ENCODE assay signal across 8 cellular contexts in genomic region chr12:57521475-57522018, GRCh38. TPM values are rescaled to one million over a fixed set of nuclear protein-coding genes. Genes with fewer than 3 reads are reported as not detected.
A peak's percentile ranks its signal among the peaks of the same experiment; 100 is the strongest.
DNase-seq lines count a peak whose midpoint lies in the region; ATAC-seq and TF ChIP-seq lines count a peak whose summit lies in the region.

No MANE protein-coding gene starts in this region.

- peaks cover 60% of the 10 kb centered on the region for H3K4me1 Mint-ChIP-seq in neural crest cell

- DNase-seq in BJ (ENCODE audit: low read depth) (no peak), esophagus squamous epithelium (lab: John Stamatoyannopoulos, UW) (no peak), neural crest cell (ENCODE audit: low read depth, low spot score) (peak; percentile 28), mesenteric fat pad (ENCODE audit: low spot score) (no peak), MV-4-11 (lab: John Stamatoyannopoulos, UW) (no peak)
- DNase-seq in activated CD8-positive, alpha-beta memory T cell treated with anti-CD3 and anti-CD28 coated beads for 24 hours, result peak; percentile 73

- H3K4me3 Mint-ChIP-seq in neural crest cell, result peak overlapping the region; percentile 100

- peak overlapping the region; percentile 70 for H2AFZ ChIP-seq in KMS-11 (ENCODE audit: low read depth)

- H3K4me3 ChIP-seq in BJ (ENCODE audit: low read depth, low read length), result no peak overlapping the region
- peak overlapping the region; percentile 72 for H3K4me3 ChIP-seq in KMS-11 (IDR thresholded peaks at IDR 0.05; ENCODE audit: insufficient read depth, low read depth, low read length)
- peak overlapping the region in 3 of 4 donors; percentile 69 to 93 (median 76) for H3K4me3 ChIP-seq in esophagus squamous epithelium

- H3K9me3 ChIP-seq in esophagus squamous epithelium, result no peaks in the 10 kb centered on the region

- no peaks in the 10 kb centered on the region for H3K9me3 Mint-ChIP-seq in neural crest cell

- H3K9ac ChIP-seq in KMS-11, result peak overlapping the region; percentile 80

- peaks cover 19% of the 10 kb centered on the region for H3K36me3 Mint-ChIP-seq in neural crest cell (ENCODE audit: low read depth)

- H3K27ac Mint-ChIP-seq in neural crest cell (ENCODE audit: unreplicated experiment), result peak overlapping the region; percentile 98

- ATAC-seq in HG03442 (IDR thresholded peaks at IDR 0.05; ENCODE audit: unreplicated experiment), result no peak

- 41 to 46% methylated on average over 14 to 15 of the region's 20 CpGs for WGBS in esophagus squamous epithelium, 2 donors

- H4K20me1 ChIP-seq in KMS-11 (ENCODE audit: insufficient read depth), result no peaks in the 10 kb centered on the region

- peak overlapping the region; percentile 69 for H3K4me2 ChIP-seq in KMS-11

- peaks cover 29% of the 10 kb centered on the region for H3K36me3 ChIP-seq in BJ (ENCODE audit: control insufficient read depth, insufficient read depth, low read length)
- peaks cover 5% of the 10 kb centered on the region; the same call in 1 of the 2 replicates for H3K36me3 ChIP-seq in KMS-11 (ENCODE audit: insufficient read depth)
- peaks cover 20 to 45% (median 26%) of the 10 kb centered on the region in 3 donors for H3K36me3 ChIP-seq in esophagus squamous epithelium

- TF ChIP-seq CTCF in BJ (IDR thresholded peaks at IDR 0.05; ENCODE audit: insufficient read depth, low read depth, low read length), result peak; percentile 12; the same call in 1 of the 2 replicates
- TF ChIP-seq CTCF in KMS-11 (conservative IDR thresholded peaks at IDR 0.05; ENCODE audit: low read depth, low read length), result peak; percentile 44; the same call in 1 of the 2 replicates
- TF ChIP-seq CTCF in esophagus squamous epithelium (IDR thresholded peaks at IDR 0.05), result no peak
- no peak for TF ChIP-seq CTCF in neural crest cell (conservative IDR thresholded peaks at IDR 0.05)

- CTCF ChIA-PET in BJ (lab: Yijun Ruan, JAX), result no interaction called here

- intact Hi-C loops in esophagus squamous epithelium (cut with DNase I), result no loop called here

- peak overlapping the region; percentile 84 for H3K27ac ChIP-seq in KMS-11
- H3K27ac ChIP-seq in esophagus squamous epithelium, result peak overlapping the region; percentile 96 to 100 (median 99)

- TF ChIP-seq POLR2A in esophagus squamous epithelium (IDR thresholded peaks at IDR 0.05), result no peak

- peaks cover 18% of the 10 kb centered on the region for H3K27me3 Mint-ChIP-seq in neural crest cell (ENCODE audit: low read depth)

- POLR2A ChIA-PET in BJ (lab: Charles Lee), result no interaction called here

- peaks cover 50% of the 10 kb centered on the region for H3K79me2 ChIP-seq in KMS-11 (ENCODE audit: insufficient read depth, low read depth)

- H3K4me1 ChIP-seq in KMS-11 (ENCODE audit: low read depth, poor library complexity, severe bottlenecking), result peaks cover 60% of the 10 kb centered on the region
- peaks cover 51 to 86% (median 60%) of the 10 kb centered on the region in 3 donors for H3K4me1 ChIP-seq in esophagus squamous epithelium

- no peaks in the 10 kb centered on the region for H3K27me3 ChIP-seq in BJ (ENCODE audit: control insufficient read depth, insufficient read depth, low read length)
- no peaks in the 10 kb centered on the region for H3K27me3 ChIP-seq in KMS-11 (ENCODE audit: insufficient read depth, low read depth)
- no peaks in the 10 kb centered on the region for H3K27me3 ChIP-seq in esophagus squamous epithelium

RNA-seq across cellular contexts. Expression of gene MBD6, which starts 1.1 kb away (rescaled TPM):
- 5.6 and 8.3 TPM in 2 replicates for polyA plus RNA-seq in BJ (2011; rRNA removed)
- polyA minus RNA-seq in BJ (2011; rRNA and poly(A)+ RNA removed), result 5.3 and 12.2 TPM in 2 replicates
- total RNA-seq in esophagus squamous epithelium, result 10 to 100 TPM; 13.8 to 33.2 (median 17.6) TPM
- 90.4 and 91.3 TPM in 2 replicates for total RNA-seq in neural crest cell
- 66.0 TPM for total RNA-seq in mesenteric fat pad

RNA-seq across cellular contexts. Expression of gene DDIT3, which starts 1.2 kb away (rescaled TPM):
- 65.4 and 78.1 TPM in 2 replicates for polyA plus RNA-seq in BJ (2011; rRNA removed)
- polyA minus RNA-seq in BJ (2011; rRNA and poly(A)+ RNA removed), result 18.3 and 22.4 TPM in 2 replicates
- total RNA-seq in esophagus squamous epithelium (10 to 100 TPM in 3 of 4 donors, 1 to 10 TPM in 1; 5.1 to 23.3 (median 15.4) TPM), neural crest cell (14.1 and 15.0 TPM in 2 replicates), mesenteric fat pad (32.2 TPM)

RNA-seq across cellular contexts. Expression of gene DCTN2, which starts 25.4 kb away (rescaled TPM):
- 133 and 167 TPM in 2 replicates for polyA plus RNA-seq in BJ (2011; rRNA removed)
- 108 and 168 TPM in 2 replicates for polyA minus RNA-seq in BJ (2011; rRNA and poly(A)+ RNA removed)
- 100 to 1,000 TPM; 122 to 175 (median 159) TPM for total RNA-seq in esophagus squamous epithelium
- 133 and 138 TPM in 2 replicates for total RNA-seq in neural crest cell
- 106 TPM for total RNA-seq in mesenteric fat pad

RNA-seq across cellular contexts. Expression of gene KIF5A, which starts 28.3 kb away (rescaled TPM):
- polyA plus RNA-seq in BJ (2011; rRNA removed), result 0.50 and 0.64 TPM in 2 replicates
- 0.31 and 0.57 TPM in 2 replicates for polyA minus RNA-seq in BJ (2011; rRNA and poly(A)+ RNA removed)
- under 1 TPM in 3 of 4 donors, not detected in 1; 0.15 to 0.22 (median 0.19) TPM for total RNA-seq in esophagus squamous epithelium
- total RNA-seq in neural crest cell, result 16.9 and 20.8 TPM in 2 replicates
- total RNA-seq in mesenteric fat pad, result not detected

RNA-seq across cellular contexts. Expression of gene MARS1, which starts 33.7 kb away (rescaled TPM):
- polyA plus RNA-seq in BJ (2011; rRNA removed), result 280 and 378 TPM in 2 replicates
- 225 and 258 TPM in 2 replicates for polyA minus RNA-seq in BJ (2011; rRNA and poly(A)+ RNA removed)
- total RNA-seq in esophagus squamous epithelium, result 10 to 100 TPM; 54.2 to 94.6 (median 69.6) TPM
- total RNA-seq in neural crest cell, result 257 and 267 TPM in 2 replicates
- 145 TPM for total RNA-seq in mesenteric fat pad

Comparison
In these comparisons a context has a peak if more than half of its experiments do, and no peak if none do; other contexts are left out.
1. DNase-seq: peak in activated CD8-positive, alpha-beta memory T cell treated with anti-CD3 and anti-CD28 coated beads for 24 hours (single experiment) and neural crest cell (single experiment); none in BJ (single experiment), esophagus squamous epithelium (single experiment), mesenteric fat pad (single experiment) and MV-4-11 (single experiment).
2. CTCF ChIP-seq: peak in BJ (single experiment) and KMS-11 (single experiment); none in esophagus squamous epithelium (0 of 6) and neural crest cell (single experiment).